Comparison of ENCODE assay signal across 10 cellular contexts in the genomic region with DNA sequence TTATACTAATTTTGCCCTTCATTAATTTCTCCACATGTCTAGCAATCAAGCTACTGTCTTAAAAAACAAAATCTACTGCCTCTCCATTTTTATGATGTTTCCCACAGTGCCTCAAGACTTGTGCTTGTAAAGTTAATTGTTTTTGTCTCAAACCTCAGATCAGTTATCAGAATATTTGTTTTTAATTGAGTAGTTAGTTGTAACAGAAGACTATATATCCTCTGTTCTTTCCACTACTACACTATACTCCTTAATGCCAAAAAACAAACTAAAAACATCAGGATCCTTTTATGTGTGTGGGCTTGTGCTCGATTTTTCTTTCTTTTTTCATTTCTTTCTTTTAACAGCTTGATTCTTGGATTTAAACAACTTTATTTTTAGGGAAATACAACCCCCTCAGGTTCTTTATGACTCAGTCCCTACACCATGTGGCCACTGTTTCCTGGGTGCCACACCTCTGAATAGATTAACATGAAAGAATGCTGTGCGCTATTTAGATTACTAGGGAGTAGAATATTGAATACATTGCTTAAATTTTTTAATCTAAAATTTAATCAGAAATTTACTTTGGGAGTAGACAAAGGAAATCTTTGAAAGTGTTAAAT. TPM values are rescaled to one million over a fixed set of nuclear protein-coding genes. Genes with fewer than 3 reads are reported as not detected.
DNase-seq lines count a peak whose midpoint lies in the region; ATAC-seq and TF ChIP-seq lines count a peak whose summit lies in the region.
"Had no signal": no experiment of that assay in that cellular context is flagged by ENCODE, and none has a peak within 500 bp of the region (broad histone marks: within the 10 kb centered on the region; RNA-seq: fewer than 3 reads in every experiment).

No MANE protein-coding gene starts in this region.

- no peak overlapping the region for H3K4ac ChIP-seq in mesendoderm (ENCODE audit: low read depth, low read length)

- no peak overlapping the region for H4K5ac ChIP-seq in mesendoderm (ENCODE audit: low read length)

- no peak overlapping the region for H2BK15ac ChIP-seq in mesendoderm (replicated peaks; ENCODE audit: low read depth)

- no peak overlapping the region for H3K23ac ChIP-seq in mesendoderm (ENCODE audit: low read length)

- ATAC-seq in HG02981 (IDR thresholded peaks at IDR 0.05; ENCODE audit: unreplicated experiment) (no peak), HG02588 (IDR thresholded peaks at IDR 0.05; ENCODE audit: unreplicated experiment) (no peak), GM21576 (IDR thresholded peaks at IDR 0.05; ENCODE audit: unreplicated experiment) (no peak)

- no peaks in the 10 kb centered on the region for H3K79me2 ChIP-seq in mesendoderm (ENCODE audit: control insufficient read depth, insufficient read depth, low read length)

- H3K56ac ChIP-seq in mesendoderm (ENCODE audit: low read length), result no peak overlapping the region

- no peak overlapping the region for H3K18ac ChIP-seq in mesendoderm (ENCODE audit: low read length)

- H3K4me1 ChIP-seq in A673 (ENCODE audit: insufficient read depth, low read length, poor library complexity, severe bottlenecking) (peaks cover 18% of the 10 kb centered on the region), HEK293 (ENCODE audit: control insufficient read depth, insufficient read depth, low read length) (no peaks in the 10 kb centered on the region), mesendoderm (ENCODE audit: control insufficient read depth, low read depth, low read length) (no peaks in the 10 kb centered on the region)
- H3K4me1 ChIP-seq: BLaER1 had no signal

- no peak overlapping the region for H3K9ac ChIP-seq in mesendoderm (ENCODE audit: low read length)
- H3K9ac ChIP-seq: BLaER1 had no signal

- no peak for TF ChIP-seq CTCF in A673 (conservative IDR thresholded peaks at IDR 0.05; ENCODE audit: low read depth, low read length)
- no peak for TF ChIP-seq CTCF in HEK293 (tag by site-specific recombination; IDR thresholded peaks at IDR 0.05)
- no peak for TF ChIP-seq CTCF in astrocyte of the spinal cord (IDR thresholded peaks at IDR 0.05; ENCODE audit: low read depth, low read length)

- BruUV-seq in A673 (replicated peaks; lab: Mats Ljungman, UMichigan), result no TSS peak

- CTCF ChIA-PET in A673 (lab: Charles Lee), result no interaction called here
- CTCF ChIA-PET in HEK293 (lab: Yijun Ruan, JAX), result interaction anchor here (0.7 to 2.6 kb wide), 3 partner anchors 10 to 134 kb away, joined by 3 to 7 read pairs (median 3); no protein-coding TSS in a partner anchor

- H2BK5ac ChIP-seq in mesendoderm (ENCODE audit: low read length), result no peak overlapping the region

- POLR2A ChIA-PET in A673 (lab: Charles Lee; ENCODE audit: low non-redundant PET), result no interaction called here
- POLR2A ChIA-PET in HEK293 (lab: Yijun Ruan, JAX), result no interaction called here

- H3K9me3 ChIP-seq in A673 (ENCODE audit: low read depth, low read length, poor library complexity, severe bottlenecking), result no peaks in the 10 kb centered on the region
- H3K9me3 ChIP-seq in HEK293 (ENCODE audit: control insufficient read depth, insufficient read depth, low read depth, low read length), result no peaks in the 10 kb centered on the region
- H3K9me3 ChIP-seq: BLaER1 had no signal

- no peak overlapping the region for H2BK120ac ChIP-seq in mesendoderm (ENCODE audit: low read depth, low read length)

- no CpG with 5 or more reads among the region's 2 CpGs for WGBS in mesendoderm (ENCODE audit: extremely low coverage, insufficient coverage, low lambda C conversion rate)

- DNase-seq in A673 (ENCODE audit: low spot score), result peak; percentile 23
- peak; percentile 27 for DNase-seq in astrocyte of the spinal cord (ENCODE audit: low read depth, low spot score)
- peak; percentile 22 for DNase-seq in mesendoderm
- no peak for DNase-seq in NCI-H1417 (lab: John Stamatoyannopoulos, UW)
- DNase-seq: effector CD8-positive, alpha-beta T cell had no signal

- no peaks in the 10 kb centered on the region for H3K79me1 ChIP-seq in mesendoderm (ENCODE audit: low read length)

- intact Hi-C loops in A673 (cut with micrococcal nuclease; ENCODE audit: unreplicated experiment), result no loop called here

- no peak overlapping the region for H2AK5ac ChIP-seq in mesendoderm (ENCODE audit: low read length)

- no peak overlapping the region for H3K4me2 ChIP-seq in mesendoderm (ENCODE audit: low read length)
- H3K4me2 ChIP-seq: BLaER1 had no signal

- no peaks in the 10 kb centered on the region for H3K36me3 ChIP-seq in A673 (ENCODE audit: insufficient read depth, low read length, poor library complexity, severe bottlenecking)
- H3K36me3 ChIP-seq in HEK293 (ENCODE audit: control insufficient read depth in 2 of 2, insufficient read depth in 1 of 2, low read length in 2 of 2), result no peaks in the 10 kb centered on the region
- H3K36me3 ChIP-seq in mesendoderm (ENCODE audit: control insufficient read depth, insufficient read depth, low read length), result no peaks in the 10 kb centered on the region
- H3K36me3 ChIP-seq: BLaER1 had no signal

- no peak overlapping the region for H4K8ac ChIP-seq in mesendoderm (ENCODE audit: low read depth, low read length)

- H3K27ac ChIP-seq in A673 (ENCODE audit: low read depth, low read length, poor library complexity, severe bottlenecking), result no peak overlapping the region
- H3K27ac ChIP-seq in HEK293 (ENCODE audit: extremely low read depth, low read depth, low read length), result no peak overlapping the region
- H3K27ac ChIP-seq in mesendoderm (ENCODE audit: low read depth, low read length), result no peak overlapping the region
- H3K27ac ChIP-seq: BLaER1 had no signal

- no peak overlapping the region for H3K4me3 ChIP-seq in A673 (ENCODE audit: low read depth, low read length, poor library complexity, severe bottlenecking)
- no peak overlapping the region for H3K4me3 ChIP-seq in HEK293 (ENCODE audit: low read depth, low read length)
- H3K4me3 ChIP-seq in astrocyte of the spinal cord (ENCODE audit: low read depth, low read length), result no peak overlapping the region
- H3K4me3 ChIP-seq in mesendoderm (ENCODE audit: low read length), result no peak overlapping the region
- H3K4me3 ChIP-seq: BLaER1 had no signal

- H3K27me3 ChIP-seq in A673 (replicated peaks; ENCODE audit: insufficient read depth, low read depth, low read length, poor library complexity) (no peaks in the 10 kb centered on the region), mesendoderm (ENCODE audit: insufficient read depth, low read length, poor library complexity) (no peaks in the 10 kb centered on the region)
- H3K27me3 ChIP-seq: BLaER1 had no signal

- in situ Hi-C loops in astrocyte of the spinal cord (cut with HindIII; ENCODE audit: low sequenced_read_pairs), result no loop called here

TF ChIP-seq in HEK293, 187 proteins besides CTCF, POLR2A, EP300 and RAD21 (continues in another document):
- TF ChIP-seq ZNF510 (tag by site-specific recombination; IDR thresholded peaks at IDR 0.05; ENCODE audit: insufficient replicate concordance) (no peak), ZNF664 (tag by site-specific recombination; IDR thresholded peaks at IDR 0.05) (no peak), ZNF701 (tag by site-specific recombination; IDR thresholded peaks at IDR 0.05) (no peak), OSR2 (tag by site-specific recombination; IDR thresholded peaks at IDR 0.05) (peak; percentile 63), TCF7L2 (IDR thresholded peaks at IDR 0.05; ENCODE audit: borderline replicate concordance, low read depth, low read length) (peak; percentile 49; the same call in 1 of the 2 replicates), FEZF1 (tag by site-specific recombination; IDR thresholded peaks at IDR 0.05) (peak; percentile 34; the same call in 1 of the 2 replicates), ZFP69B (tag by site-specific recombination; IDR thresholded peaks at IDR 0.05) (no peak), GLIS1 (tag by site-specific recombination; IDR thresholded peaks at IDR 0.05) (no peak), ZNF792 (tag by site-specific recombination; IDR thresholded peaks at IDR 0.05) (no peak), ZNF791 (tag by site-specific recombination; IDR thresholded peaks at IDR 0.05) (no peak)
- TF ChIP-seq, protein P1, sequence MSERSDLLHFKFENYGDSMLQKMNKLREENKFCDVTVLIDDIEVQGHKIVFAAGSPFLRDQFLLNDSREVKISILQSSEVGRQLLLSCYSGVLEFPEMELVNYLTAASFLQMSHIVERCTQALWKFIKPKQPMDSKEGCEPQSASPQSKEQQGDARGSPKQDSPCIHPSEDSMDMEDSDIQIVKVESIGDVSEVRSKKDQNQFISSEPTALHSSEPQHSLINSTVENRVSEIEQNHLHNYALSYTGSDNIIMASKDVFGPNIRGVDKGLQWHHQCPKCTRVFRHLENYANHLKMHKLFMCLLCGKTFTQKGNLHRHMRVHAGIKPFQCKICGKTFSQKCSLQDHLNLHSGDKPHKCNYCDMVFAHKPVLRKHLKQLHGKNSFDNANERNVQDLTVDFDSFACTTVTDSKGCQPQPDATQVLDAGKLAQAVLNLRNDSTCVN (tag by site-specific recombination; optimal IDR thresholded peaks at IDR 0.05), result no peak
- TF ChIP-seq, protein P2, sequence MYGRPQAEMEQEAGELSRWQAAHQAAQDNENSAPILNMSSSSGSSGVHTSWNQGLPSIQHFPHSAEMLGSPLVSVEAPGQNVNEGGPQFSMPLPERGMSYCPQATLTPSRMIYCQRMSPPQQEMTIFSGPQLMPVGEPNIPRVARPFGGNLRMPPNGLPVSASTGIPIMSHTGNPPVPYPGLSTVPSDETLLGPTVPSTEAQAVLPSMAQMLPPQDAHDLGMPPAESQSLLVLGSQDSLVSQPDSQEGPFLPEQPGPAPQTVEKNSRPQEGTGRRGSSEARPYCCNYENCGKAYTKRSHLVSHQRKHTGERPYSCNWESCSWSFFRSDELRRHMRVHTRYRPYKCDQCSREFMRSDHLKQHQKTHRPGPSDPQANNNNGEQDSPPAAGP (tag by site-specific recombination; IDR thresholded peaks at IDR 0.05), result no peak
- TF ChIP-seq, protein P3, sequence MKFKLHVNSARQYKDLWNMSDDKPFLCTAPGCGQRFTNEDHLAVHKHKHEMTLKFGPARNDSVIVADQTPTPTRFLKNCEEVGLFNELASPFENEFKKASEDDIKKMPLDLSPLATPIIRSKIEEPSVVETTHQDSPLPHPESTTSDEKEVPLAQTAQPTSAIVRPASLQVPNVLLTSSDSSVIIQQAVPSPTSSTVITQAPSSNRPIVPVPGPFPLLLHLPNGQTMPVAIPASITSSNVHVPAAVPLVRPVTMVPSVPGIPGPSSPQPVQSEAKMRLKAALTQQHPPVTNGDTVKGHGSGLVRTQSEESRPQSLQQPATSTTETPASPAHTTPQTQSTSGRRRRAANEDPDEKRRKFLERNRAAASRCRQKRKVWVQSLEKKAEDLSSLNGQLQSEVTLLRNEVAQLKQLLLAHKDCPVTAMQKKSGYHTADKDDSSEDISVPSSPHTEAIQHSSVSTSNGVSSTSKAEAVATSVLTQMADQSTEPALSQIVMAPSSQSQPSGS (tag by site-specific recombination; IDR thresholded peaks at IDR 0.05; ENCODE audit: low read depth), result no peak

RNA-seq across cellular contexts. Expression of a gene that starts 1.2 kb away (rescaled TPM):
- total RNA-seq in A673 (2021), result 0.15 and 0.26 TPM in 2 replicates
- polyA plus RNA-seq in mesendoderm (2013, experiment 1 of 2), result not detected
- not detected for polyA plus RNA-seq in mesendoderm (2013, experiment 2 of 2)

RNA-seq across cellular contexts. Expression of a gene that starts 54.7 kb away (rescaled TPM):
- total RNA-seq in A673 (2021), result 0.22 and 0.24 TPM in 2 replicates
- 0.03 TPM for polyA plus RNA-seq in mesendoderm (2013, experiment 1 of 2)
- polyA plus RNA-seq in mesendoderm (2013, experiment 2 of 2), result 0.01 TPM

RNA-seq across cellular contexts. Expression of a gene that starts 56.9 kb away (rescaled TPM):
- total RNA-seq in A673 (2021), result not detected in 2 replicates
- polyA plus RNA-seq in mesendoderm (2013, experiment 1 of 2), result not detected
- not detected for polyA plus RNA-seq in mesendoderm (2013, experiment 2 of 2)

Comparison
In these comparisons a context has a peak if more than half of its experiments do, and no peak if none do; other contexts are left out.
1. DNase-seq: peak in A673 (single experiment), astrocyte of the spinal cord (single experiment) and mesendoderm (single experiment); none in NCI-H1417 (0 of 3).